Comparison of ENCODE assay signal across 8 cellular contexts in the genomic region with DNA sequence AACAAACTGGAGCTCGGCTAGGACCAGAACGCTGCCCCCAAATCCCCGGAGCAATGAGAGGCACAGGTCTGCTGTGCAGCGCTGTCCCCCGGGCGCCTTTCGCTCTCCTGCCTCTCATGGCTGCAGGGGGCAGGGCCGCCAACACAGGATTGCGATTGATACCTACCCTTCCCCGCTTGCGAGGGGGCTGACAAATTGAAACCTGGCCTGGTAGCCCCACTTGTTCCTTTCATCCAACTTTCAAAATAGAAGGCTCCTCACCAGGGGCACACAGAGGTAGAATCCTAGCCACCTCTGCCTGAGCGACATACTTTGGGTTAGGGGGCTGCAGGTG. TPM values are rescaled to one million over a fixed set of nuclear protein-coding genes. Genes with fewer than 3 reads are reported as not detected.
DNase-seq lines count a peak whose midpoint lies in the region; TF ChIP-seq lines count a peak whose summit lies in the region.

No MANE protein-coding gene starts in this region.

- TF ChIP-seq CTCF in Loucy (conservative IDR thresholded peaks at IDR 0.05; ENCODE audit: low read length) = no peak; the same call in 1 of the 2 replicates
- peak; percentile 28 for TF ChIP-seq CTCF in endodermal cell (conservative IDR thresholded peaks at IDR 0.05)

- peaks cover 24% of the 10 kb centered on the region for H3K36me3 Mint-ChIP-seq in T-helper 2 cell treated with Interferon-gamma antibody and Interleukin-4, amounts not matched to agents 5 μg/mL and 100 μg/mL, for 36 hours (ENCODE audit: low read depth)
- peaks cover 19% of the 10 kb centered on the region for H3K36me3 Mint-ChIP-seq in endodermal cell (ENCODE audit: low read depth)

- no peak overlapping the region for H3K27ac ChIP-seq in endodermal cell (ENCODE audit: low read depth, low read length)

- H3F3A ChIP-seq in Loucy (ENCODE audit: low read depth) = 0 out of 2 replicates have a peak, but pooled peaks cover 8% of the 10 kb centered on the region

- H3K4me3 ChIP-seq in Loucy (ENCODE audit: low read length, poor library complexity, severe bottlenecking) (peak overlapping the region; percentile 89), endodermal cell (ENCODE audit: low read length) (peak overlapping the region; percentile 86), neuron (ENCODE audit: low read length) (peak overlapping the region; percentile 54)

- H3K27ac Mint-ChIP-seq in T-helper 2 cell treated with Interferon-gamma antibody and Interleukin-4, amounts not matched to agents 5 μg/mL and 100 μg/mL, for 36 hours = peak overlapping the region; percentile 86
- H3K27ac Mint-ChIP-seq in endodermal cell = peak overlapping the region; percentile 68

- no peaks in the 10 kb centered on the region for H3K9me3 Mint-ChIP-seq in T-helper 2 cell treated with Interferon-gamma antibody and Interleukin-4, amounts not matched to agents 5 μg/mL and 100 μg/mL, for 36 hours
- H3K9me3 Mint-ChIP-seq in endodermal cell = no peaks in the 10 kb centered on the region

- no peaks in the 10 kb centered on the region for H3K27me3 ChIP-seq in Loucy (ENCODE audit: insufficient read depth, low read length, poor library complexity, severe bottlenecking)
- H3K27me3 ChIP-seq in endodermal cell (ENCODE audit: control insufficient read depth, insufficient read depth, low read length, poor library complexity, severe bottlenecking) = no peaks in the 10 kb centered on the region
- H3K27me3 ChIP-seq in neuron (ENCODE audit: insufficient read depth, low read length) = no peaks in the 10 kb centered on the region

- H3K4me3 Mint-ChIP-seq in T-helper 2 cell treated with Interferon-gamma antibody and Interleukin-4, amounts not matched to agents 5 μg/mL and 100 μg/mL, for 36 hours = peak overlapping the region; percentile 90
- H3K4me3 Mint-ChIP-seq in endodermal cell = peak overlapping the region; percentile 63

- no peak overlapping the region for H2AFZ ChIP-seq in Loucy (ENCODE audit: low read length)
- H2AFZ ChIP-seq in neuron (ENCODE audit: low read depth, low read length) = peak overlapping the region; percentile 83

- peak overlapping the region; percentile 61 for H3K9ac ChIP-seq in Loucy (ENCODE audit: low read depth, low read length, poor library complexity, severe bottlenecking)
- H3K9ac ChIP-seq in endodermal cell (ENCODE audit: extremely low read depth, low read length, poor library complexity, severe bottlenecking) = no peak overlapping the region

- H3K79me2 ChIP-seq in Loucy (ENCODE audit: insufficient read depth, low read length) = peaks cover 9% of the 10 kb centered on the region

- DNase-seq in T-helper 2 cell treated with Interferon-gamma antibody and Interleukin-4, amounts not matched to agents 5 μg/mL and 100 μg/mL, for 36 hours (ENCODE audit: low spot score) = no peak
- DNase-seq in T-helper 2 cell (no peak), endodermal cell (no peak), NCI-H524 (lab: John Stamatoyannopoulos, UW) (no peak), NCI-H748 treated with DMSO at 0.1 percent for 48 hours (lab: John Stamatoyannopoulos, UW) (no peak), NCI-H446 (lab: John Stamatoyannopoulos, UW) (no peak)

- H3K4me1 Mint-ChIP-seq in T-helper 2 cell treated with Interferon-gamma antibody and Interleukin-4, amounts not matched to agents 5 μg/mL and 100 μg/mL, for 36 hours (ENCODE audit: low read depth) = peaks cover 39% of the 10 kb centered on the region
- H3K4me1 Mint-ChIP-seq in endodermal cell = peaks cover 10% of the 10 kb centered on the region

- H4K20me1 ChIP-seq in Loucy (ENCODE audit: insufficient read depth, low read length, poor library complexity, severe bottlenecking) = no peaks in the 10 kb centered on the region

- H3K27me3 Mint-ChIP-seq in T-helper 2 cell treated with Interferon-gamma antibody and Interleukin-4, amounts not matched to agents 5 μg/mL and 100 μg/mL, for 36 hours (ENCODE audit: low read depth) = no peaks in the 10 kb centered on the region
- no peaks in the 10 kb centered on the region for H3K27me3 Mint-ChIP-seq in endodermal cell (ENCODE audit: insufficient read depth)

- H3K9me3 ChIP-seq in Loucy (ENCODE audit: insufficient read depth, low read depth, low read length) = no peaks in the 10 kb centered on the region
- H3K9me3 ChIP-seq in endodermal cell (ENCODE audit: control insufficient read depth, low read length) = no peaks in the 10 kb centered on the region
- no peaks in the 10 kb centered on the region for H3K9me3 ChIP-seq in neuron (ENCODE audit: low read length)

- peaks cover 40% of the 10 kb centered on the region; the same call in 1 of the 2 replicates for H3K36me3 ChIP-seq in Loucy (ENCODE audit: insufficient read depth, low read length)
- peaks cover 12% of the 10 kb centered on the region for H3K36me3 ChIP-seq in endodermal cell (ENCODE audit: control insufficient read depth, insufficient read depth, low read length)
- H3K36me3 ChIP-seq in neuron (ENCODE audit: insufficient read depth, low read length) = peaks cover 12% of the 10 kb centered on the region

- peak overlapping the region; percentile 93 for H3K4me2 ChIP-seq in Loucy (ENCODE audit: low read depth, low read length, poor library complexity, severe bottlenecking)

- H3K9me2 ChIP-seq in Loucy (replicated peaks; ENCODE audit: low read depth, low read length) = no peaks in the 10 kb centered on the region

- WGBS in endodermal cell (ENCODE audit: insufficient coverage in 1 of 2, insufficient read length in 1 of 2), 2 experiments = 16 to 23% methylated on average over 4 to 12 of the region's 12 CpGs

- H3K4me1 ChIP-seq in Loucy (ENCODE audit: insufficient read depth, low read length, poor library complexity, severe bottlenecking) (peaks cover 32% of the 10 kb centered on the region), endodermal cell (ENCODE audit: control insufficient read depth, insufficient read depth, low read length) (peaks cover 10% of the 10 kb centered on the region), neuron (ENCODE audit: insufficient read depth, low read length) (peaks cover 23% of the 10 kb centered on the region)

RNA-seq across cellular contexts. Expression of gene CASTOR1, which starts 0.6 kb away (rescaled TPM):
- 10 to 100 TPM; 19.2 to 19.5 TPM for total RNA-seq in endodermal cell
- polyA plus RNA-seq in endodermal cell (2013, experiment 1 of 2) = 8.4 TPM
- polyA plus RNA-seq in endodermal cell (2013, experiment 2 of 2) = 10.1 TPM

RNA-seq across cellular contexts. Expression of gene OSM, which starts 23.3 kb away (rescaled TPM):
- total RNA-seq in endodermal cell = not detected
- not detected for polyA plus RNA-seq in endodermal cell (2013, experiment 1 of 2)
- polyA plus RNA-seq in endodermal cell (2013, experiment 2 of 2) = not detected

RNA-seq across cellular contexts. Expression of gene TBC1D10A, which starts 36.8 kb away (rescaled TPM):
- total RNA-seq in endodermal cell = 10 to 100 TPM; 12.1 to 13.7 TPM
- 7.3 TPM for polyA plus RNA-seq in endodermal cell (2013, experiment 1 of 2)
- 6.9 TPM for polyA plus RNA-seq in endodermal cell (2013, experiment 2 of 2)

RNA-seq across cellular contexts. Expression of gene LIF, which starts 43.4 kb away (rescaled TPM):
- under 1 TPM; 0.31 to 0.77 TPM for total RNA-seq in endodermal cell
- 0.78 TPM for polyA plus RNA-seq in endodermal cell (2013, experiment 1 of 2)
- 0.87 TPM for polyA plus RNA-seq in endodermal cell (2013, experiment 2 of 2)
